2 cellular contexts compared by ENCODE assay signal in genomic region chr1:219149185-219149584, GRCh38.
A peak's percentile ranks its signal among the peaks of the same experiment; 100 is the strongest.
TF ChIP-seq lines count a peak whose summit lies in the region.

No MANE protein-coding gene starts in this region.

TF ChIP-seq in SK-N-SH, 30 proteins besides CTCF, POLR2A, EP300 and RAD21:
- TF ChIP-seq TAF1 (IDR thresholded peaks at IDR 0.05; ENCODE audit: borderline replicate concordance, low read depth, low read length) (no peak), TCF12 (IDR thresholded peaks at IDR 0.05) (peak; percentile 53)

TF ChIP-seq in K562, 482 proteins besides CTCF, POLR2A, EP300 and RAD21:
- TF ChIP-seq ZNF232 (CRISPR knock-in tag; IDR thresholded peaks at IDR 0.05) (no peak), GTF2F1 (IDR thresholded peaks at IDR 0.05; ENCODE audit: low read depth, low read length) (no peak), RB1 (IDR thresholded peaks at IDR 0.05; ENCODE audit: low read depth) (no peak), ZNF277 (CRISPR knock-in tag; IDR thresholded peaks at IDR 0.05; ENCODE audit: borderline replicate concordance) (no peak), ZNF507 (tag; conservative IDR thresholded peaks at IDR 0.05) (no peak), ZNF655 (CRISPR knock-in tag; IDR thresholded peaks at IDR 0.05) (no peak), SMARCE1 (IDR thresholded peaks at IDR 0.05) (no peak), DACH1 (IDR thresholded peaks at IDR 0.05; ENCODE audit: partially characterized antibody) (no peak), POLR2G (IDR thresholded peaks at IDR 0.05; ENCODE audit: low read depth, low read length) (no peak), WHSC1 (IDR thresholded peaks at IDR 0.05; ENCODE audit: low read length) (no peak), GMEB1 (CRISPR knock-in tag; IDR thresholded peaks at IDR 0.05) (no peak), ZZZ3 (IDR thresholded peaks at IDR 0.05) (no peak), ZNF282 (CRISPR knock-in tag; IDR thresholded peaks at IDR 0.05) (no peak), DDX20 (tag; IDR thresholded peaks at IDR 0.05; ENCODE audit: low read depth) (no peak), ZC3H8 (IDR thresholded peaks at IDR 0.05) (no peak), ZNF133 (CRISPR knock-in tag; IDR thresholded peaks at IDR 0.05) (no peak), ZBTB43 (CRISPR knock-in tag; IDR thresholded peaks at IDR 0.05) (no peak), RAD51 (IDR thresholded peaks at IDR 0.05; ENCODE audit: borderline replicate concordance, low read depth) (no peak), ZNF444 (CRISPR knock-in tag; IDR thresholded peaks at IDR 0.05) (no peak)
